In genomic region chr1:212430955-212431394, GRCh38 we compare ENCODE assay signal across 19 cellular contexts. TPM values are rescaled to one million over a fixed set of nuclear protein-coding genes. Genes with fewer than 3 reads are reported as not detected.
DNase-seq lines count a peak whose midpoint lies in the region; ATAC-seq, FAIRE-seq and TF ChIP-seq lines count a peak whose summit lies in the region.
"Had no signal": no experiment of that assay in that cellular context is flagged by ENCODE, and none has a peak within 500 bp of the region (broad histone marks: within the 10 kb centered on the region; RNA-seq: fewer than 3 reads in every experiment).

No MANE protein-coding gene starts in this region.

- TF ChIP-seq CTCF in PC-9 (conservative IDR thresholded peaks at IDR 0.05) (no peak), endothelial cell of umbilical vein (IDR thresholded peaks at IDR 0.05; ENCODE audit: extremely low read depth in 1 of 2, insufficient read depth in 1 of 2, low read depth in 1 of 2, low read length in 2 of 2) (no peak), Calu3 (IDR thresholded peaks at IDR 0.05; ENCODE audit: unreplicated experiment) (no peak)
- no peak for TF ChIP-seq CTCF in activated CD8-positive, alpha-beta T cell treated with anti-CD3 and anti-CD28 coated beads for 36 hours (IDR thresholded peaks at IDR 0.05)

- no peaks in the 10 kb centered on the region for H3K9me3 Mint-ChIP-seq in Calu3 (ENCODE audit: low read depth, unreplicated experiment)
- H3K9me3 Mint-ChIP-seq in activated CD8-positive, alpha-beta T cell treated with anti-CD3 and anti-CD28 coated beads for 36 hours = no peaks in the 10 kb centered on the region
- H3K9me3 Mint-ChIP-seq: dendritic cell treated with granulocyte-macrophage colony-stimulating factor and Interleukin-4, amounts not matched to agents 40 ng/mL and 50 ng/mL, for 4 days; immature natural killer cell had no signal

- no peak overlapping the region; the same call in 1 of the 2 replicates for H2AFZ ChIP-seq in PC-9
- no peak overlapping the region for H2AFZ ChIP-seq in endothelial cell of umbilical vein (ENCODE audit: low read depth, low read length)

- H3K36me3 Mint-ChIP-seq in Calu3 (ENCODE audit: insufficient read depth, unreplicated experiment) = peaks cover 11% of the 10 kb centered on the region
- H3K36me3 Mint-ChIP-seq in activated CD8-positive, alpha-beta T cell treated with anti-CD3 and anti-CD28 coated beads for 36 hours (ENCODE audit: low read depth) = peaks cover 2% of the 10 kb centered on the region
- H3K36me3 Mint-ChIP-seq: activated naive CD8-positive, alpha-beta T cell; immature natural killer cell had no signal

- FAIRE-seq in endothelial cell of umbilical vein (lab: Jason Lieb, UNC) = peak; percentile 50
- FAIRE-seq in small intestine (lab: Jason Lieb, UNC) = no peak
- FAIRE-seq: A204.1 had no signal

- no peaks in the 10 kb centered on the region for H3K9me1 ChIP-seq in endothelial cell of umbilical vein (replicated peaks; ENCODE audit: control insufficient read depth, extremely low read depth, insufficient read depth, low read length)

- no peak overlapping the region for H3K4me3 Mint-ChIP-seq in Calu3 (ENCODE audit: low read depth, unreplicated experiment)
- H3K4me3 Mint-ChIP-seq in activated CD8-positive, alpha-beta T cell treated with anti-CD3 and anti-CD28 coated beads for 36 hours = no peak overlapping the region

- 19 to 50% (median 39%) methylated on average over 3 of the region's 3 CpGs for WGBS in small intestine, 3 donors

- POLR2A ChIA-PET in PC-9 (lab: Charles Lee; ENCODE audit: unreplicated experiment) (no interaction called here), endothelial cell of umbilical vein (lab: Charles Lee) (no interaction called here)
- POLR2A ChIA-PET in activated CD8-positive, alpha-beta T cell treated with anti-CD3 and anti-CD28 coated beads for 36 hours (lab: Charles Lee) = interaction anchor here (1.1 to 1.8 kb wide), 2 partner anchors 16 to 31 kb away, joined by 3 to 9 read pairs; partner anchors contain the start of gene PACC1

- peaks cover 19% of the 10 kb centered on the region; the same call in 1 of the 2 replicates for H3K79me2 ChIP-seq in PC-9 (ENCODE audit: low read depth)
- H3K79me2 ChIP-seq in endothelial cell of umbilical vein (ENCODE audit: control insufficient read depth, insufficient read depth, low read length) = no peaks in the 10 kb centered on the region

- peak; percentile 34 for DNase-seq in NCI-H510A treated with DMSO at 0.1 percent for 48 hours (lab: John Stamatoyannopoulos, UW)
- no peak for DNase-seq in NCI-H510A (lab: John Stamatoyannopoulos, UW)
- DNase-seq in PC-9 = no peak
- DNase-seq in endothelial cell of umbilical vein (ENCODE audit: low read depth, low spot score) = peak; percentile 83
- DNase-seq in small intestine = peak; percentile 78
- no peak for DNase-seq in Calu3
- no peak for DNase-seq in activated CD8-positive, alpha-beta T cell treated with anti-CD3 and anti-CD28 coated beads for 36 hours
- DNase-seq: immature natural killer cell; NCI-H1417 treated with DMSO at 0.1 percent for 48 hours; NCI-H2227 treated with DMSO at 0.1 percent for 48 hours; NK-92 treated with Interleukin-12 subunit alpha and Interleukin-12 subunit beta, amount 100 ng/mL, for 24 hours; spleen; substantia nigra had no signal

- H3K4me1 ChIP-seq in PC-9 (replicated peaks; ENCODE audit: insufficient read depth) = peaks cover 21% of the 10 kb centered on the region
- peaks cover 5% of the 10 kb centered on the region for H3K4me1 ChIP-seq in endothelial cell of umbilical vein (ENCODE audit: control insufficient read depth, extremely low read depth, insufficient read depth, low read length)
- peaks cover 3 to 16% of the 10 kb centered on the region in 2 donors for H3K4me1 ChIP-seq in small intestine (ENCODE audit: control insufficient read depth in 2 of 2, insufficient read depth in 1 of 2, low read depth in 1 of 2, low read length in 1 of 2)

- BruUV-seq in PC-9 (replicated peaks; lab: Mats Ljungman, UMichigan) (no TSS peak), endothelial cell of umbilical vein (replicated peaks; lab: Mats Ljungman, UMichigan) (no TSS peak), Calu3 (replicated peaks; lab: Mats Ljungman, UMichigan) (no TSS peak)

- TF ChIP-seq POLR2A in endothelial cell of umbilical vein (IDR thresholded peaks at IDR 0.05; ENCODE audit: low read depth, low read length) = no peak

- peaks cover 32% of the 10 kb centered on the region for H3K4me1 Mint-ChIP-seq in Calu3 (ENCODE audit: low read depth, unreplicated experiment)
- peaks cover 25% of the 10 kb centered on the region for H3K4me1 Mint-ChIP-seq in activated CD8-positive, alpha-beta T cell treated with anti-CD3 and anti-CD28 coated beads for 36 hours (ENCODE audit: low read depth)

- no peaks in the 10 kb centered on the region for H3K9me2 ChIP-seq in PC-9 (ENCODE audit: insufficient read depth)

- H3K36me3 ChIP-seq in PC-9 (ENCODE audit: low read depth) (no peaks in the 10 kb centered on the region), endothelial cell of umbilical vein (ENCODE audit: control insufficient read depth in 2 of 2, extremely low read depth in 1 of 2, insufficient read depth in 2 of 2, low read length in 2 of 2) (no peaks in the 10 kb centered on the region), small intestine (ENCODE audit: control insufficient read depth in 2 of 2, insufficient read depth in 2 of 2, low read length in 2 of 2) (no peaks in the 10 kb centered on the region)
- H3K36me3 ChIP-seq: spleen had no signal

- H3K4me3 ChIP-seq in PC-9 (no peak overlapping the region), endothelial cell of umbilical vein (replicated peaks in 1 of 3; ENCODE audit: insufficient read depth in 1 of 3, low read depth in 1 of 3, low read length in 3 of 3) (no peak overlapping the region), small intestine (ENCODE audit: low read depth in 1 of 2, low read length in 2 of 2) (no peak overlapping the region)
- H3K4me3 ChIP-seq: spleen had no signal

- no peak overlapping the region for H3K9ac ChIP-seq in endothelial cell of umbilical vein (replicated peaks; ENCODE audit: extremely low read depth, insufficient read depth, low read length)

- H3K27me3 ChIP-seq in PC-9 (ENCODE audit: insufficient read depth, low read depth) = no peaks in the 10 kb centered on the region
- peaks cover 26 to 27% of the 10 kb centered on the region in 2 experiments for H3K27me3 ChIP-seq in endothelial cell of umbilical vein (ENCODE audit: control insufficient read depth in 2 of 2, insufficient read depth in 2 of 2, low read length in 2 of 2)
- H3K27me3 ChIP-seq in small intestine (ENCODE audit: control insufficient read depth in 2 of 2, insufficient read depth in 2 of 2, low read length in 2 of 2) = no peaks in the 10 kb centered on the region
- H3K27me3 ChIP-seq: spleen had no signal

- H3K27ac Mint-ChIP-seq in Calu3 (ENCODE audit: unreplicated experiment) = no peak overlapping the region
- no peak overlapping the region for H3K27ac Mint-ChIP-seq in activated CD8-positive, alpha-beta T cell treated with anti-CD3 and anti-CD28 coated beads for 36 hours
- H3K27ac Mint-ChIP-seq: activated naive CD8-positive, alpha-beta T cell; dendritic cell treated with granulocyte-macrophage colony-stimulating factor and Interleukin-4, amounts not matched to agents 40 ng/mL and 50 ng/mL, for 4 days; immature natural killer cell had no signal

- no peak overlapping the region for H3K27ac ChIP-seq in PC-9
- H3K27ac ChIP-seq in endothelial cell of umbilical vein (ENCODE audit: insufficient read depth, low read depth, low read length) = no peak overlapping the region
- no peak overlapping the region for H3K27ac ChIP-seq in small intestine (ENCODE audit: low read depth in 1 of 2, low read length in 1 of 2)
- H3K27ac ChIP-seq: C4-2B, RWPE1, spleen had no signal

- ATAC-seq in activated CD8-positive, alpha-beta T cell treated with anti-CD3 and anti-CD28 coated beads for 36 hours = no peak
- no peak for ATAC-seq in GM18498 (IDR thresholded peaks at IDR 0.05; ENCODE audit: unreplicated experiment)

- H3K9me3 ChIP-seq in PC-9 (ENCODE audit: insufficient read depth, low read depth) (no peaks in the 10 kb centered on the region), endothelial cell of umbilical vein (replicated peaks; ENCODE audit: control insufficient read depth, insufficient read depth, low read length) (no peaks in the 10 kb centered on the region), small intestine (ENCODE audit: control insufficient read depth, low read depth) (no peaks in the 10 kb centered on the region)
- H3K9me3 ChIP-seq: spleen had no signal

- H3K27me3 Mint-ChIP-seq in Calu3 (ENCODE audit: unreplicated experiment) = no peaks in the 10 kb centered on the region
- H3K27me3 Mint-ChIP-seq in activated CD8-positive, alpha-beta T cell treated with anti-CD3 and anti-CD28 coated beads for 36 hours = no peaks in the 10 kb centered on the region
- H3K27me3 Mint-ChIP-seq: activated naive CD8-positive, alpha-beta T cell; dendritic cell treated with granulocyte-macrophage colony-stimulating factor and Interleukin-4, amounts not matched to agents 40 ng/mL and 50 ng/mL, for 4 days had no signal

- intact Hi-C loops in PC-9 (cut with micrococcal nuclease; ENCODE audit: unreplicated experiment) (no loop called here), endothelial cell of umbilical vein (cut with micrococcal nuclease) (no loop called here), Calu3 (cut with micrococcal nuclease; ENCODE audit: unreplicated experiment) (no loop called here)
- intact Hi-C loops in activated CD8-positive, alpha-beta T cell treated with anti-CD3 and anti-CD28 coated beads for 36 hours (cut with micrococcal nuclease) = no loop called here

- H4K20me1 ChIP-seq in PC-9 (ENCODE audit: insufficient read depth) (no peaks in the 10 kb centered on the region), endothelial cell of umbilical vein (replicated peaks; ENCODE audit: control insufficient read depth, extremely low read depth, insufficient read depth, low read length) (no peaks in the 10 kb centered on the region)

- H3K4me2 ChIP-seq in PC-9 (peak overlapping the region; percentile 17), endothelial cell of umbilical vein (ENCODE audit: insufficient read depth, low read length) (no peak overlapping the region)

- CTCF ChIA-PET in PC-9 (lab: Charles Lee) = interaction anchor here (0.6 kb wide), 1 partner anchor 750 kb away, joined by 3 read pairs; no protein-coding TSS in a partner anchor
- CTCF ChIA-PET in endothelial cell of umbilical vein (lab: Charles Lee) = interaction anchor here (1.0 to 1.9 kb wide), 4 partner anchors 10 to 750 kb away, joined by 3 to 15 read pairs (median 4); no protein-coding TSS in a partner anchor
- CTCF ChIA-PET in Calu3 (lab: Charles Lee) = interaction anchor here (0.6 kb wide), 1 partner anchor 10 kb away, joined by 5 read pairs; no protein-coding TSS in a partner anchor
- CTCF ChIA-PET in activated CD8-positive, alpha-beta T cell treated with anti-CD3 and anti-CD28 coated beads for 36 hours (lab: Charles Lee) = interaction anchor here (9.8 kb wide), 1 partner anchor 26 kb away, joined by 77 read pairs; no protein-coding TSS in a partner anchor

- dilution Hi-C loops in endothelial cell of umbilical vein (cut with MboI; ENCODE audit: extremely low pct_ligation_motif_present, low sequenced_read_pairs) = no loop called here

- H3F3A ChIP-seq in PC-9 (ENCODE audit: insufficient read depth, low read depth) = no peaks in the 10 kb centered on the region; the same call in 1 of the 2 replicates

RNA-seq across cellular contexts. Expression of gene NENF, which starts 1.7 kb away (rescaled TPM):
- total RNA-seq in PC-9 (2021) (71.8 and 85.9 TPM in 2 replicates), endothelial cell of umbilical vein (20.5 and 23.0 TPM in 2 replicates), Calu3 (2022) (45.1 and 45.3 TPM in 2 replicates)
- polyA plus RNA-seq in endothelial cell of umbilical vein (19.8 and 21.6 TPM in 2 replicates), small intestine (10 to 100 TPM; 17.7 to 62.6 (median 36.5) TPM)
- 20.8 and 21.8 TPM in 2 replicates for polyA plus RNA-seq in endothelial cell of umbilical vein (2011; cell fraction: cytosol; rRNA removed)
- 5.4 and 5.9 TPM in 2 replicates for polyA plus RNA-seq in endothelial cell of umbilical vein (2011; cell fraction: nucleus; rRNA removed)
- 22.0 and 28.3 TPM in 2 replicates for polyA plus RNA-seq in endothelial cell of umbilical vein (2012)
- polyA minus RNA-seq in endothelial cell of umbilical vein = 8.3 and 9.5 TPM in 2 replicates
- polyA minus RNA-seq in endothelial cell of umbilical vein (2011; cell fraction: cytosol; rRNA and poly(A)+ RNA removed) = 13.5 TPM
- polyA minus RNA-seq in endothelial cell of umbilical vein (2011; cell fraction: nucleus; rRNA and poly(A)+ RNA removed) = 0.82 and 1.1 TPM in 2 replicates
- total RNA-seq in activated CD8-positive, alpha-beta T cell treated with anti-CD3 and anti-CD28 coated beads for 36 hours = 10 to 100 TPM; 27.7 to 35.4 TPM

RNA-seq across cellular contexts. Expression of gene PACC1, which starts 16.3 kb away (rescaled TPM):
- total RNA-seq in PC-9 (2021) (27.7 and 28.7 TPM in 2 replicates), endothelial cell of umbilical vein (18.4 and 21.0 TPM in 2 replicates), Calu3 (2022) (14.0 and 17.8 TPM in 2 replicates)
- polyA plus RNA-seq in endothelial cell of umbilical vein (22.3 and 27.0 TPM in 2 replicates), small intestine (1 to 10 TPM in 2 of 3 donors, under 1 TPM in 1; 0.67 to 4.1 (median 1.1) TPM)
- 20.3 and 21.1 TPM in 2 replicates for polyA plus RNA-seq in endothelial cell of umbilical vein (2011; cell fraction: cytosol; rRNA removed)
- polyA plus RNA-seq in endothelial cell of umbilical vein (2011; cell fraction: nucleus; rRNA removed) = 13.5 and 15.3 TPM in 2 replicates
- polyA plus RNA-seq in endothelial cell of umbilical vein (2012) = 12.6 and 15.4 TPM in 2 replicates
- 27.0 and 35.5 TPM in 2 replicates for polyA minus RNA-seq in endothelial cell of umbilical vein
- 10.3 TPM for polyA minus RNA-seq in endothelial cell of umbilical vein (2011; cell fraction: cytosol; rRNA and poly(A)+ RNA removed)
- 9.9 and 12.6 TPM in 2 replicates for polyA minus RNA-seq in endothelial cell of umbilical vein (2011; cell fraction: nucleus; rRNA and poly(A)+ RNA removed)
- total RNA-seq in activated CD8-positive, alpha-beta T cell treated with anti-CD3 and anti-CD28 coated beads for 36 hours = 10 to 100 TPM; 11.1 to 11.7 TPM

Comparison
In these comparisons a context has a peak if more than half of its experiments do, and no peak if none do; other contexts are left out.
1. DNase-seq: peak in NCI-H510A treated with DMSO at 0.1 percent for 48 hours (single experiment), endothelial cell of umbilical vein (single experiment) and small intestine (single experiment); none in NCI-H510A (single experiment), PC-9 (0 of 2), Calu3 (single experiment) and activated CD8-positive, alpha-beta T cell treated with anti-CD3 and anti-CD28 coated beads for 36 hours (single experiment).